In genomic region chr2:2405780-2406179, GRCh38 we compare ENCODE assay signal across 27 cellular contexts.
"Had no signal": no experiment of that assay in that cellular context is flagged by ENCODE, and none has a peak within 500 bp of the region (broad histone marks: within the 10 kb centered on the region; RNA-seq: fewer than 3 reads in every experiment).

No MANE protein-coding gene starts in this region.

- H3K9me3 ChIP-seq: suprapubic skin, testis, thyroid gland, upper lobe of right lung, uterus, vagina had no signal

- FAIRE-seq: urothelium cell line had no signal

- ATAC-seq: stimulated activated effector memory CD8-positive, alpha-beta T cell treated with anti-CD3 and anti-CD28 coated beads, Interleukin-12 subunit alpha, Interleukin-12 subunit beta, amount 100 ng/mL, for 72 hours; stimulated activated memory B cell treated with anti-CD40 and anti-IgM and Interleukin-4, amounts not matched to agents 10 μg/mL and 1 μg/mL and 100 μg/mL, for 72 hours; stimulated activated naive B cell treated with anti-CD40 and anti-IgM and Interleukin-4, amounts not matched to agents 10 μg/mL and 1 μg/mL and 100 μg/mL, for 72 hours; stimulated activated naive CD8-positive, alpha-beta T cell treated with anti-CD3 and anti-CD28 coated beads, Interleukin-15, amount 100 ng/mL, for 72 hours; stimulated activated naive CD8-positive, alpha-beta T cell treated with anti-CD3 and anti-CD28 coated beads, Interleukin-15, Interleukin-2, amounts not matched to agents 100 U/mL and 50 U/mL, for 24 hours; upper lobe of right lung had no signal

- H3K27ac ChIP-seq: stomach, suprapubic skin, testis, thoracic aorta, thyroid gland, tibial artery, tibial nerve, transverse colon, upper lobe of left lung, upper lobe of right lung, uterus, vagina had no signal

- H3K27me3 ChIP-seq: stomach, suprapubic skin, testis, thyroid gland, tibial nerve, transverse colon, upper lobe of left lung, upper lobe of right lung, uterus, vagina had no signal

- H3K4me3 ChIP-seq: stomach, suprapubic skin, testis, thoracic aorta, thyroid gland, tibial artery, tibial nerve, transverse colon, upper lobe of left lung, upper lobe of right lung, uterus, vagina had no signal

- H3K4me1 ChIP-seq: stomach, suprapubic skin, testis, thyroid gland, tibial artery, tibial nerve, transverse colon, upper lobe of left lung, upper lobe of right lung, uterus, vagina had no signal

- H3K36me3 ChIP-seq: stomach, suprapubic skin, thoracic aorta, thyroid gland, tibial artery, tibial nerve, transverse colon, upper lobe of left lung, upper lobe of right lung, uterus, vagina had no signal

- DNase-seq: stimulated activated CD4-positive, alpha-beta T cell treated with anti-CD3 and anti-CD28 coated beads, Interleukin-2, amount 100 ng/mL, for 48 hours; stimulated activated CD4-positive, alpha-beta T cell treated with anti-CD3 and anti-CD28 coated beads, Interleukin-4, amount 100 ng/mL, for 1 hour; stimulated activated CD4-positive, alpha-beta T cell treated with anti-CD3 and anti-CD28 coated beads, Interleukin-4, amount 100 ng/mL, for 24 hours; stimulated activated CD4-positive, alpha-beta T cell treated with anti-CD3 and anti-CD28 coated beads, Interleukin-4, amount 100 ng/mL, for 4 hours; stimulated activated CD8-positive, alpha-beta memory T cell treated with anti-CD3 and anti-CD28 coated beads, Interleukin-4, amount 100 ng/mL, for 48 hours; stimulated activated naive B cell treated with anti-CD40 and anti-IgM and Interleukin-4, amounts not matched to agents 10 μg/mL and 1 μg/mL and 100 μg/mL, for 72 hours; stimulated activated naive CD4-positive, alpha-beta T cell; stimulated activated naive CD4-positive, alpha-beta T cell treated with Interleukin-2 at 50 U/mL for 16 hours; stimulated activated naive CD8-positive, alpha-beta T cell treated with anti-CD3 and anti-CD28 coated beads, Interleukin-15, amount 100 ng/mL, for 72 hours; stimulated activated naive CD8-positive, alpha-beta T cell treated with anti-CD3 and anti-CD28 coated beads, Interleukin-15, Interleukin-2, amounts not matched to agents 100 U/mL and 50 U/mL, for 24 hours; stomach; substantia nigra; testis; thyroid gland; tibial artery; transverse colon; trophoblast cell; upper lobe of left lung; upper lobe of right lung; uterus had no signal
